Comparison of ENCODE assay signal across 9 cellular contexts in the genomic region with DNA sequence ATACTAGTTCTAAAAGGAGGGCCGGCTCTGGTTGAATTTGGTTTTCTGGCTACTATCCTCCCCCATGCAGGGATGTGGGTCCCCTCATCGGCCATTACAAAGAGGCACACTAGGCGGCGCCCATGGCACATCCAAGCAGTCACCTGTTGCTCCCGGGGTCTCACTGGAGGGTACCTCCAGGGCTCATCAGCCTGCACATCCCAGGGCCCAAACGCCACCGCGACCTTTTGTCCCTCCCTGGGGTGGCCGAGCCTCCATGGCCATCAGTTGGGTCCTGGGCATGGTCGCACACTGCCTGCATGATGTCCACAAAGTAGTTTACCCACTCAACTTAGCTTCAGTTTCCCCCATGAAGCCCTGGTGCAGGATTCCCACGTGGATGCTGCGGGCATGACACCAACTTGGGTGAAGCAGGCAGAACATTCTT. TPM values are rescaled to one million over a fixed set of nuclear protein-coding genes. Genes with fewer than 3 reads are reported as not detected.
DNase-seq lines count a peak whose midpoint lies in the region; ATAC-seq, FAIRE-seq and TF ChIP-seq lines count a peak whose summit lies in the region.
"Had no signal": no experiment of that assay in that cellular context is flagged by ENCODE, and none has a peak within 500 bp of the region (broad histone marks: within the 10 kb centered on the region; RNA-seq: fewer than 3 reads in every experiment).

No MANE protein-coding gene starts in this region.

- H3K4me3 Mint-ChIP-seq in brain, result no peak overlapping the region
- H3K4me3 Mint-ChIP-seq: activated naive CD4-positive, alpha-beta T cell treated with anti-CD3 and anti-CD28 coated beads, Interleukin-2, amount 50 U/mL, for 24 hours had no signal

- no peaks in the 10 kb centered on the region for H3K4me1 Mint-ChIP-seq in brain

- H3K4me1 ChIP-seq in OCI-LY7 (ENCODE audit: insufficient read depth, low read length, poor library complexity, severe bottlenecking), result peaks cover 27% of the 10 kb centered on the region

- H3K9me3 ChIP-seq in OCI-LY7 (ENCODE audit: low read length), result peaks cover 3% of the 10 kb centered on the region; the same call in 1 of the 2 replicates

- H4K20me1 ChIP-seq in OCI-LY7 (ENCODE audit: insufficient read depth, low read length), result no peaks in the 10 kb centered on the region

- no peak overlapping the region for H3K4me3 ChIP-seq in OCI-LY7 (ENCODE audit: low read depth, low read length, poor library complexity, severe bottlenecking)

- intact Hi-C loops in OCI-LY7 (cut with micrococcal nuclease; ENCODE audit: unreplicated experiment), result loop anchor here (1.0 kb wide), 3 partner anchors 18 to 64 kb away; a partner anchor contains a TSS

- TF ChIP-seq POLR2A in GM12891 (IDR thresholded peaks at IDR 0.05; ENCODE audit: low read depth, low read length), result no peak

- BruUV-seq in OCI-LY7 (replicated peaks; lab: Mats Ljungman, UMichigan), result no TSS peak

- H3K27ac Mint-ChIP-seq in brain, result no peak overlapping the region
- H3K27ac Mint-ChIP-seq: activated naive CD4-positive, alpha-beta T cell treated with anti-CD3 and anti-CD28 coated beads, Interleukin-2, amount 50 U/mL, for 24 hours had no signal

- FAIRE-seq in GM12891 (lab: Jason Lieb, UNC), result no peak

- peaks cover 0 to 2% (median 0%) of the 10 kb centered on the region in 5 experiments for H3K9me3 Mint-ChIP-seq in brain
- H3K9me3 Mint-ChIP-seq: activated naive CD4-positive, alpha-beta T cell treated with anti-CD3 and anti-CD28 coated beads, Interleukin-2, amount 50 U/mL, for 24 hours had no signal

- no peak overlapping the region for H3K4me2 ChIP-seq in OCI-LY7 (ENCODE audit: low read length)

- no peak overlapping the region for H2AFZ ChIP-seq in OCI-LY7 (ENCODE audit: low read length)

- no peak for ATAC-seq in GM19455 (IDR thresholded peaks at IDR 0.05; ENCODE audit: unreplicated experiment)

- CTCF ChIA-PET in OCI-LY7 (lab: Charles Lee; ENCODE audit: unreplicated experiment), result interaction anchor here (0.6 to 0.7 kb wide), 2 partner anchors 18 to 397 kb away, joined by 3 read pairs; no protein-coding TSS in a partner anchor

- H3K9me2 ChIP-seq in OCI-LY7 (ENCODE audit: insufficient read depth, low read length), result no peaks in the 10 kb centered on the region

- H3K27me3 Mint-ChIP-seq in brain, result no peaks in the 10 kb centered on the region
- H3K27me3 Mint-ChIP-seq: activated naive CD4-positive, alpha-beta T cell treated with anti-CD3 and anti-CD28 coated beads, Interleukin-2, amount 50 U/mL, for 24 hours had no signal

- peak; percentile 19 for DNase-seq in activated gamma-delta T cell treated with Interleukin-2 at 50 U/mL for 16 hours
- DNase-seq in activated gamma-delta T cell (lab: John Stamatoyannopoulos, UW), result no peak
- peak; percentile 62 for DNase-seq in OCI-LY7 (ENCODE audit: low spot score)
- DNase-seq in kidney glomerular epithelial cell (lab: John Stamatoyannopoulos, UW), result peak; percentile 1
- DNase-seq in superior temporal gyrus (ENCODE audit: extremely low spot score), result peak; percentile 68
- no peak for DNase-seq in GM12891 (ENCODE audit: insufficient read length, low spot score)

- TF ChIP-seq CTCF in OCI-LY7 (conservative IDR thresholded peaks at IDR 0.05; ENCODE audit: low read length) (peak; percentile 84), brain (conservative IDR thresholded peaks at IDR 0.05) (peak; percentile 73 to 78)

- peaks cover 10% of the 10 kb centered on the region for H3K36me3 ChIP-seq in OCI-LY7 (ENCODE audit: insufficient read depth, low read length)

- H3K79me2 ChIP-seq in OCI-LY7 (ENCODE audit: insufficient read depth, low read depth, low read length), result no peaks in the 10 kb centered on the region

- H3K36me3 Mint-ChIP-seq in brain, result peaks cover 12% of the 10 kb centered on the region

- no peak overlapping the region for H3K27ac ChIP-seq in OCI-LY7 (ENCODE audit: low read depth, low read length, poor library complexity, severe bottlenecking)

- POLR2A ChIA-PET in OCI-LY7 (lab: Charles Lee), result no interaction called here

TF ChIP-seq in GM12891, 5 proteins besides CTCF, POLR2A, EP300 and RAD21:
- no peak for TF ChIP-seq POLR2AphosphoS5 (IDR thresholded peaks at IDR 0.05; ENCODE audit: low read depth, low read length)
- no peak for TF ChIP-seq PAX5 (IDR thresholded peaks at IDR 0.05; ENCODE audit: insufficient read depth, low read length, severe bottlenecking)
- TF ChIP-seq POU2F2 (IDR thresholded peaks at IDR 0.05; ENCODE audit: low read depth, low read length), result no peak
- TF ChIP-seq SPI1 (IDR thresholded peaks at IDR 0.05; ENCODE audit: low read depth, low read length), result no peak
- TF ChIP-seq TAF1 (IDR thresholded peaks at IDR 0.05; ENCODE audit: low read depth, low read length), result no peak

RNA-seq across cellular contexts. Expression of a gene that starts 28.3 kb away (rescaled TPM):
- total RNA-seq in OCI-LY7 (2014; rRNA removed; shearing (Covaris generic)), result 47.0 and 84.6 TPM in 2 replicates
- total RNA-seq in OCI-LY7 (2022), result 128 and 140 TPM in 2 replicates
- polyA plus RNA-seq in brain (ENCODE audit: insufficient read depth, low read depth, low replicate concordance), result 49.4 TPM
- 144 TPM for polyA plus RNA-seq in GM12891 (2012; ENCODE audit: low read depth, missing spikeins)

RNA-seq across cellular contexts. Expression of a gene that starts 46.2 kb away (rescaled TPM):
- total RNA-seq in OCI-LY7 (2014; rRNA removed; shearing (Covaris generic)), result 2.2 and 5.0 TPM in 2 replicates
- 0.35 and 0.36 TPM in 2 replicates for total RNA-seq in OCI-LY7 (2022)
- 64.1 TPM for polyA plus RNA-seq in brain (ENCODE audit: insufficient read depth, low read depth, low replicate concordance)
- polyA plus RNA-seq in GM12891 (2012; ENCODE audit: low read depth, missing spikeins), result 1.8 TPM

RNA-seq across cellular contexts. Expression of a gene that starts 56.9 kb away (rescaled TPM):
- total RNA-seq in OCI-LY7 (2014; rRNA removed; shearing (Covaris generic)), result 0.31 and 0.41 TPM in 2 replicates
- 0.30 and 0.52 TPM in 2 replicates for total RNA-seq in OCI-LY7 (2022)
- polyA plus RNA-seq in brain (ENCODE audit: insufficient read depth, low read depth, low replicate concordance), result 34.7 TPM
- polyA plus RNA-seq in GM12891 (2012; ENCODE audit: low read depth, missing spikeins), result 0.04 TPM

Comparison
In these comparisons a context has a peak if more than half of its experiments do, and no peak if none do; other contexts are left out.
1. DNase-seq: peak in activated gamma-delta T cell treated with Interleukin-2 at 50 U/mL for 16 hours (single experiment), OCI-LY7 (single experiment), kidney glomerular epithelial cell (single experiment) and superior temporal gyrus (single experiment); none in activated gamma-delta T cell (single experiment) and GM12891 (single experiment).